8 cellular contexts compared by ENCODE assay signal in the genomic region with DNA sequence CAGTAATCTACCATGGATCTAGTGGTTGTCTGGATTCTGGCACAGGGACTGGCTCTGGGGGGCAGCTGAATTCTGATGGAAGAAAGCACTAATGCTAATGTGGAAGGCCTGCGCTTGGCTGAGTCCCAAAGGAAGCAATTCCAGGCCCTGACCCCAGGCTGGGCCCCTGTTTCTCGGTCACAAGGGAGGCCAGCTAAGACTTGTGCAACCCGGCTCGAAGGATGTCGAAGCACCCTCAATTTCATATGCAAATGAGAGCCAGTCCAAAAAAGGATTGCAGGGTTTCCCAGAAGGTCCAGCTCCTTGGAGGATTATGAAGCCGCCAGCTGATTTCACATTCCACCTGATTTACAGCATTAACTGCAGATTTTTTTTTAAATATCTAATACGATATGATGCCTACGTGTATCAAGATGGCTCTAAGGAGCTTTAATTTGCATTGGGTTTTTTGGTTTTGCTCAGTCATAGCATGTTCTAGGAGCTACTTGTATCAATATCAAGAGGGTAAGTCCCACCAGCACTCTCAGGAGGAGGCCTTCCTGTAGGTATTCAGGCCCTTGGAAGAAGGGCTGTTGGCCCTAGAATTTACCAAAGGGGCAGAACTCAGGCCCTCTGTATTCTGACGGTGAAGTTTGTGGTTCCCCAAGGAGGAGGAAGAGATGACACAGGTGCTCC.
A peak's percentile ranks its signal among the peaks of the same experiment; 100 is the strongest.
DNase-seq lines count a peak whose midpoint lies in the region; ATAC-seq, FAIRE-seq and TF ChIP-seq lines count a peak whose summit lies in the region.

No MANE protein-coding gene starts in this region.

- H3K9ac ChIP-seq in fibroblast of lung (ENCODE audit: insufficient read depth, low read length) = no peak overlapping the region

- H3K4me1 ChIP-seq in fibroblast of lung (ENCODE audit: control insufficient read depth, extremely low read depth, insufficient read depth, low read length) (peaks cover 7% of the 10 kb centered on the region), small intestine (ENCODE audit: control insufficient read depth in 2 of 2, insufficient read depth in 1 of 2, low read depth in 1 of 2, low read length in 1 of 2) (no peaks in the 10 kb centered on the region)

- WGBS in small intestine, 3 donors = 60 to 72% (median 67%) methylated on average over 9 of the region's 9 CpGs

- H3K36me3 ChIP-seq in fibroblast of lung (ENCODE audit: control insufficient read depth, insufficient read depth, low read length) = no peaks in the 10 kb centered on the region
- no peaks in the 10 kb centered on the region for H3K36me3 ChIP-seq in small intestine (ENCODE audit: control insufficient read depth in 2 of 2, insufficient read depth in 2 of 2, low read length in 2 of 2)

- H2AFZ ChIP-seq in fibroblast of lung (ENCODE audit: low read length) = no peak overlapping the region

- no peak overlapping the region for H3K4me2 ChIP-seq in fibroblast of lung (ENCODE audit: extremely low read depth, insufficient read depth, low read length)

- no peak for FAIRE-seq in small intestine (lab: Jason Lieb, UNC)

- TF ChIP-seq CTCF in fibroblast of lung (conservative IDR thresholded peaks at IDR 0.05 in 1 of 2, IDR thresholded peaks at IDR 0.05 in 1 of 2; ENCODE audit: low read depth in 1 of 2, low read length in 2 of 2) (no peak), omental fat pad (IDR thresholded peaks at IDR 0.05) (no peak)

- ATAC-seq in HG02885 (IDR thresholded peaks at IDR 0.05; ENCODE audit: poor library complexity, unreplicated experiment) = peak; percentile 41
- ATAC-seq in omental fat pad (ENCODE audit: low FRiP score) = peak; percentile 46
- ATAC-seq in GM19324 (IDR thresholded peaks at IDR 0.05; ENCODE audit: low FRiP score, unreplicated experiment) = no peak

- H3K27me3 ChIP-seq in fibroblast of lung (ENCODE audit: control insufficient read depth, insufficient read depth, low read length) = no peaks in the 10 kb centered on the region
- H3K27me3 ChIP-seq in small intestine (ENCODE audit: control insufficient read depth in 2 of 2, insufficient read depth in 2 of 2, low read length in 2 of 2) = no peaks in the 10 kb centered on the region

- no peaks in the 10 kb centered on the region for H3K9me3 ChIP-seq in fibroblast of lung (ENCODE audit: control insufficient read depth, insufficient read depth, low read depth, low read length)
- no peaks in the 10 kb centered on the region for H3K9me3 ChIP-seq in small intestine (ENCODE audit: control insufficient read depth, low read depth)

- H3K27ac ChIP-seq in fibroblast of lung (ENCODE audit: insufficient read depth, low read length) = no peak overlapping the region
- H3K27ac ChIP-seq in small intestine (ENCODE audit: low read depth in 1 of 2, low read length in 1 of 2) = no peak overlapping the region

- no peaks in the 10 kb centered on the region for H3K79me2 ChIP-seq in fibroblast of lung (ENCODE audit: control insufficient read depth, insufficient read depth, low read length)

- DNase-seq in ELF-1 (ENCODE audit: low read depth, low spot score) (peak; percentile 36), fibroblast of lung (ENCODE audit: low read depth in 2 of 2) (peak; percentile 13 to 72), omental fat pad (ENCODE audit: low spot score) (no peak), activated gamma-delta T cell (lab: John Stamatoyannopoulos, UW) (no peak), small intestine (no peak)
- DNase-seq in stimulated activated CD4-positive, alpha-beta T cell treated with anti-CD3 and anti-CD28 coated beads, Interleukin-4, amount 100 ng/mL, for 4 hours = no peak

- H3K4me3 ChIP-seq in fibroblast of lung (replicated peaks in 1 of 4; ENCODE audit: control extremely low read depth in 1 of 4, insufficient read depth in 1 of 4, low read depth in 3 of 4, low read length in 4 of 4) = no peak overlapping the region
- no peak overlapping the region for H3K4me3 ChIP-seq in small intestine (ENCODE audit: low read depth in 1 of 2, low read length in 2 of 2)

- H4K20me1 ChIP-seq in fibroblast of lung (ENCODE audit: control insufficient read depth, extremely low read depth, insufficient read depth, low read length) = no peaks in the 10 kb centered on the region

Comparison
In these comparisons a context has a peak if more than half of its experiments do, and no peak if none do; other contexts are left out.
1. DNase-seq: peak in ELF-1 (single experiment) and fibroblast of lung (2 of 2); none in omental fat pad (single experiment), activated gamma-delta T cell (single experiment), stimulated activated CD4-positive, alpha-beta T cell treated with anti-CD3 and anti-CD28 coated beads, Interleukin-4, amount 100 ng/mL, for 4 hours (0 of 2) and small intestine (single experiment).